19 cellular contexts compared by ENCODE assay signal in genomic region chr10:107487284-107487683, GRCh38.
A peak's percentile ranks its signal among the peaks of the same experiment; 100 is the strongest.
DNase-seq lines count a peak whose midpoint lies in the region; ATAC-seq, FAIRE-seq and TF ChIP-seq lines count a peak whose summit lies in the region.
"Had no signal": no experiment of that assay in that cellular context is flagged by ENCODE, and none has a peak within 500 bp of the region (broad histone marks: within the 10 kb centered on the region; RNA-seq: fewer than 3 reads in every experiment).

No MANE protein-coding gene starts in this region.

- no peak overlapping the region for H2BK12ac ChIP-seq in mesenchymal stem cell (ENCODE audit: low read length in 2 of 2)

- H3K23ac ChIP-seq in mesenchymal stem cell (ENCODE audit: low read length in 2 of 2): no peak overlapping the region

- H3K9me3 ChIP-seq in mesenchymal stem cell (ENCODE audit: control insufficient read depth, low read length): peaks cover 4% of the 10 kb centered on the region
- H3K9me3 ChIP-seq: BLaER1, SK-N-SH had no signal

- WGBS in mesenchymal stem cell: 62% methylated on average over 2 of the region's 4 CpGs

- no peak overlapping the region for H3K18ac ChIP-seq in mesenchymal stem cell (ENCODE audit: low read depth in 1 of 2, low read length in 2 of 2)

- H2BK15ac ChIP-seq in mesenchymal stem cell (ENCODE audit: low read depth, poor library complexity, severe bottlenecking): no peak overlapping the region

- no peak overlapping the region for H2AFZ ChIP-seq in mesenchymal stem cell (ENCODE audit: low read depth, low read length)

- no peak overlapping the region for H3K14ac ChIP-seq in mesenchymal stem cell (ENCODE audit: low read length in 2 of 2)

- no peak overlapping the region for H3K27ac ChIP-seq in mesenchymal stem cell (ENCODE audit: low read length, poor library complexity, severe bottlenecking)
- H3K27ac ChIP-seq: BLaER1 had no signal

- FAIRE-seq in bronchial epithelial cell (lab: Jason Lieb, UNC): no peak

- H2BK5ac ChIP-seq in mesenchymal stem cell (ENCODE audit: low read depth, low read length, poor library complexity, severe bottlenecking): no peak overlapping the region

- TF ChIP-seq POLR2A in NB4 (IDR thresholded peaks at IDR 0.05; ENCODE audit: extremely low read depth, insufficient read length): no peak

- no peak overlapping the region for H3K9ac ChIP-seq in mesenchymal stem cell (ENCODE audit: low read length)
- H3K9ac ChIP-seq: BLaER1, SK-N-SH had no signal

- no peak overlapping the region for H4K8ac ChIP-seq in mesenchymal stem cell (ENCODE audit: low read length)

- H3K36me3 ChIP-seq in bronchial epithelial cell (ENCODE audit: control insufficient read depth, insufficient read depth, low read length) (no peaks in the 10 kb centered on the region), mesenchymal stem cell (ENCODE audit: control insufficient read depth in 1 of 2, insufficient read depth in 2 of 2, low read depth in 1 of 2, low read length in 2 of 2) (no peaks in the 10 kb centered on the region)
- H3K36me3 ChIP-seq: BLaER1 had no signal

- no peak for TF ChIP-seq CTCF in NB4 (IDR thresholded peaks at IDR 0.05; ENCODE audit: low read depth, low read length)
- no peak for TF ChIP-seq CTCF in bronchial epithelial cell (IDR thresholded peaks at IDR 0.05; ENCODE audit: insufficient read depth, low read length, severe bottlenecking)

- no peak overlapping the region for H4K91ac ChIP-seq in mesenchymal stem cell (ENCODE audit: low read length)

- H2AK5ac ChIP-seq in mesenchymal stem cell (ENCODE audit: low read length, severe bottlenecking): no peak overlapping the region

- no peaks in the 10 kb centered on the region for H3K79me1 ChIP-seq in mesenchymal stem cell (replicated peaks; ENCODE audit: low read length, poor library complexity, severe bottlenecking)

- H2BK120ac ChIP-seq in mesenchymal stem cell (ENCODE audit: low read depth, low read length): no peak overlapping the region

- H3K4ac ChIP-seq in mesenchymal stem cell (ENCODE audit: low read depth in 1 of 2, low read length in 2 of 2): no peak overlapping the region

- ATAC-seq in GM18861 (IDR thresholded peaks at IDR 0.05; ENCODE audit: unreplicated experiment) (no peak), GM21576 (IDR thresholded peaks at IDR 0.05; ENCODE audit: unreplicated experiment) (no peak), HG02623 (IDR thresholded peaks at IDR 0.05; ENCODE audit: unreplicated experiment) (no peak)
- ATAC-seq: Right ventricle myocardium inferior had no signal

- DNase-seq in HT1080 (ENCODE audit: low read depth) (peak; percentile 59), NB4 (ENCODE audit: low read depth) (peak; percentile 8), bronchial epithelial cell (ENCODE audit: low read depth) (peak; percentile 76), mesenchymal stem cell (peak; percentile 3), DMS 273 treated with DMSO at 0.1 percent for 48 hours (lab: John Stamatoyannopoulos, UW) (no peak)
- DNase-seq: CD8-positive, alpha-beta memory T cell; H9; KG1; MM.1S; NCI-H1436; NCI-H2081; NCI-H510A treated with DMSO at 0.1 percent for 48 hours; SK-N-SH; T-helper 1 cell had no signal

- H3K27me3 ChIP-seq in bronchial epithelial cell (ENCODE audit: control insufficient read depth, insufficient read depth, low read length) (no peaks in the 10 kb centered on the region), mesenchymal stem cell (ENCODE audit: control insufficient read depth in 1 of 2, insufficient read depth in 1 of 2, low read length in 2 of 2) (no peaks in the 10 kb centered on the region)
- H3K27me3 ChIP-seq: BLaER1 had no signal

- H3K4me1 ChIP-seq in mesenchymal stem cell (ENCODE audit: control insufficient read depth, insufficient read depth, low read depth, low read length): no peaks in the 10 kb centered on the region
- H3K4me1 ChIP-seq: BLaER1 had no signal

- H3K4me2 ChIP-seq in mesenchymal stem cell (ENCODE audit: low read length, poor library complexity, severe bottlenecking): no peak overlapping the region
- H3K4me2 ChIP-seq: BLaER1, SK-N-SH had no signal

- H3K4me3 ChIP-seq in NB4 (ENCODE audit: low read depth, low read length) (no peak overlapping the region), bronchial epithelial cell (ENCODE audit: low read depth, low read length) (no peak overlapping the region), mesenchymal stem cell (ENCODE audit: insufficient read depth in 1 of 2, low read depth in 1 of 2, low read length in 2 of 2) (no peak overlapping the region)
- H3K4me3 ChIP-seq: BLaER1 had no signal
